ENCODE assay signal across 1 cellular context in the genomic region with DNA sequence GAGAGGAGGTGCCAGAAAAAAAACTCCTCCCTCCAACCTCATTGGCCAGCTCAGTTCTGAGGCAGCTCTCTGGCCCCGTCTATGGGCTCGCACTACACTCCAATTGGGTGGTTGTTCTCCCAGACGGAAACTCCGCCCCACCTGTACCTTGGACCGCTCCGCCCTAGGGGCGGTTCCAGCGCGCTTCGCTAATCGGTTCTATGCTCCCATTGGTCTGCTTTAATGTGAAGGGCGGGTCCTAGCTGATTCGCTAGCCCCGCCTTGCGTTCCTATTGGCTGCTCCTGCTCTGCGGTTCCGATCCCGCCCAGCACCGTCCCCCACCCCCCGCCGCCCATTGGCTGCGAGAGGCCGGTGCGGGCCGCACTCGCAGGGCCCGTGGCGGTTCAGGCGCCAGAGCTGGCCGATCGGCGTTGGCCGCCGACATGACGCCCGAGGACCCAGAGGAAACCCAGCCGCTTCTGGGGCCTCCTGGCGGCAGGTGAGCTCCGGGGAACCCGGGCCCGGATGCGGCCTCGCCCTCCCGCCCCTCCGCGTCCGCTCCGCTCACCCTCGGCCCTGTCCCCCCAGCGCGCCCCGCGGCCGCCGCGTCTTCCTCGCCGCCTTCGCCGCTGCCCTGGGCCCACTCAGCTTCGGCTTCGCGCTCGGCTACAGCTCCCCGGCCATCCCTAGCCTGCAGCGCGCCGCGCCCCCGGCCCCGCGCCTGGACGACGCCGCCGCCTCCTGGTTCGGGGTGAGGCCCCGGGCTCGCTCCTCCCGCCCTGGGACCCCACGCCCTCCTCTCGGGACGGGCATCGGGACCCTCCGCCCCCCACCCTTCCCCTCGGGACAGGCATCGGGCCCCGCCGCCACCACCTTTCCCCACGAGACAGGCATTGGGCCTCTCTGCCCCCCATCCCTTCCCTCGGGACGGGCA.
TF ChIP-seq lines count a peak whose summit lies in the region.

A gene with protein sequence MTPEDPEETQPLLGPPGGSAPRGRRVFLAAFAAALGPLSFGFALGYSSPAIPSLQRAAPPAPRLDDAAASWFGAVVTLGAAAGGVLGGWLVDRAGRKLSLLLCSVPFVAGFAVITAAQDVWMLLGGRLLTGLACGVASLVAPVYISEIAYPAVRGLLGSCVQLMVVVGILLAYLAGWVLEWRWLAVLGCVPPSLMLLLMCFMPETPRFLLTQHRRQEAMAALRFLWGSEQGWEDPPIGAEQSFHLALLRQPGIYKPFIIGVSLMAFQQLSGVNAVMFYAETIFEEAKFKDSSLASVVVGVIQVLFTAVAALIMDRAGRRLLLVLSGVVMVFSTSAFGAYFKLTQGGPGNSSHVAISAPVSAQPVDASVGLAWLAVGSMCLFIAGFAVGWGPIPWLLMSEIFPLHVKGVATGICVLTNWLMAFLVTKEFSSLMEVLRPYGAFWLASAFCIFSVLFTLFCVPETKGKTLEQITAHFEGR (plus strand): TSS at position 362 of the 914 bp plus-strand sequence. CDS start 62 bp downstream, at position 424.

TF ChIP-seq in K562, 482 proteins besides CTCF, POLR2A, EP300 and RAD21 (continued from another document and continues in another):
- no peak for TF ChIP-seq SAFB2 (IDR thresholded peaks at IDR 0.05; ENCODE audit: borderline replicate concordance, low read depth, low read length, severe bottlenecking)
- no peak for TF ChIP-seq HDAC3 (IDR thresholded peaks at IDR 0.05; ENCODE audit: borderline replicate concordance, partially characterized antibody)
- TF ChIP-seq, protein P1, sequence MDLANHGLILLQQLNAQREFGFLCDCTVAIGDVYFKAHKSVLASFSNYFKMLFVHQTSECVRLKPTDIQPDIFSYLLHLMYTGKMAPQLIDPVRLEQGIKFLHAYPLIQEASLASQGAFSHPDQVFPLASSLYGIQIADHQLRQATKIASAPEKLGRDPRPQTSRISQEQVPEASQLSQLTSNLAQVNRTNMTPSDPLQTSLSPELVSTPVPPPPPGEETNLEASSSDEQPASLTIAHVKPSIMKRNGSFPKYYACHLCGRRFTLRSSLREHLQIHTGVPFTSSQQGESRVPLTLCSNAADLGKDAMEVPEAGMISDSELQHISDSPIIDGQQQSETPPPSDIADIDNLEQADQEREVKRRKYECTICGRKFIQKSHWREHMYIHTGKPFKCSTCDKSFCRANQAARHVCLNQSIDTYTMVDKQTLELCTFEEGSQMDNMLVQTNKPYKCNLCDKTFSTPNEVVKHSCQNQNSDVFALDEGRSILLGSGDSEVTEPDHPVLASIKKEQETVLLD (IDR thresholded peaks at IDR 0.05): no peak
- TF ChIP-seq BMI1 (IDR thresholded peaks at IDR 0.05; ENCODE audit: low read length): no peak
- TF ChIP-seq EP400 (IDR thresholded peaks at IDR 0.05): no peak
- TF ChIP-seq, protein P2, sequence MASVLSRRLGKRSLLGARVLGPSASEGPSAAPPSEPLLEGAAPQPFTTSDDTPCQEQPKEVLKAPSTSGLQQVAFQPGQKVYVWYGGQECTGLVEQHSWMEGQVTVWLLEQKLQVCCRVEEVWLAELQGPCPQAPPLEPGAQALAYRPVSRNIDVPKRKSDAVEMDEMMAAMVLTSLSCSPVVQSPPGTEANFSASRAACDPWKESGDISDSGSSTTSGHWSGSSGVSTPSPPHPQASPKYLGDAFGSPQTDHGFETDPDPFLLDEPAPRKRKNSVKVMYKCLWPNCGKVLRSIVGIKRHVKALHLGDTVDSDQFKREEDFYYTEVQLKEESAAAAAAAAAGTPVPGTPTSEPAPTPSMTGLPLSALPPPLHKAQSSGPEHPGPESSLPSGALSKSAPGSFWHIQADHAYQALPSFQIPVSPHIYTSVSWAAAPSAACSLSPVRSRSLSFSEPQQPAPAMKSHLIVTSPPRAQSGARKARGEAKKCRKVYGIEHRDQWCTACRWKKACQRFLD (CRISPR knock-in tag; IDR thresholded peaks at IDR 0.05): no peak
- 0 out of 2 replicates have a peak, but pooled peaks have one; percentile 69 for TF ChIP-seq HDGF (IDR thresholded peaks at IDR 0.05)
- TF ChIP-seq MCM2 (IDR thresholded peaks at IDR 0.05; ENCODE audit: low read depth): no peak
- peak; percentile 65; the same call in 1 of the 2 replicates for TF ChIP-seq NR3C1 (CRISPR knock-in tag; IDR thresholded peaks at IDR 0.05)
- TF ChIP-seq RBBP5 (IDR thresholded peaks at IDR 0.05; ENCODE audit: borderline replicate concordance, insufficient read depth, low read length, poor library complexity, severe bottlenecking): peak; percentile 35
- peak; percentile 97 for TF ChIP-seq NFYB (IDR thresholded peaks at IDR 0.05; ENCODE audit: extremely low read depth, insufficient read length)
- no peak for TF ChIP-seq EHMT2 (IDR thresholded peaks at IDR 0.05)
- no peak for TF ChIP-seq MCM5 (IDR thresholded peaks at IDR 0.05; ENCODE audit: low read depth)
- TF ChIP-seq ATF7 (IDR thresholded peaks at IDR 0.05): peak; percentile 53
- no peak for TF ChIP-seq FOSL1 (tag; conservative IDR thresholded peaks at IDR 0.05)
- TF ChIP-seq ZNF586 (CRISPR knock-in tag; conservative IDR thresholded peaks at IDR 0.05): no peak
- TF ChIP-seq, protein P3, sequence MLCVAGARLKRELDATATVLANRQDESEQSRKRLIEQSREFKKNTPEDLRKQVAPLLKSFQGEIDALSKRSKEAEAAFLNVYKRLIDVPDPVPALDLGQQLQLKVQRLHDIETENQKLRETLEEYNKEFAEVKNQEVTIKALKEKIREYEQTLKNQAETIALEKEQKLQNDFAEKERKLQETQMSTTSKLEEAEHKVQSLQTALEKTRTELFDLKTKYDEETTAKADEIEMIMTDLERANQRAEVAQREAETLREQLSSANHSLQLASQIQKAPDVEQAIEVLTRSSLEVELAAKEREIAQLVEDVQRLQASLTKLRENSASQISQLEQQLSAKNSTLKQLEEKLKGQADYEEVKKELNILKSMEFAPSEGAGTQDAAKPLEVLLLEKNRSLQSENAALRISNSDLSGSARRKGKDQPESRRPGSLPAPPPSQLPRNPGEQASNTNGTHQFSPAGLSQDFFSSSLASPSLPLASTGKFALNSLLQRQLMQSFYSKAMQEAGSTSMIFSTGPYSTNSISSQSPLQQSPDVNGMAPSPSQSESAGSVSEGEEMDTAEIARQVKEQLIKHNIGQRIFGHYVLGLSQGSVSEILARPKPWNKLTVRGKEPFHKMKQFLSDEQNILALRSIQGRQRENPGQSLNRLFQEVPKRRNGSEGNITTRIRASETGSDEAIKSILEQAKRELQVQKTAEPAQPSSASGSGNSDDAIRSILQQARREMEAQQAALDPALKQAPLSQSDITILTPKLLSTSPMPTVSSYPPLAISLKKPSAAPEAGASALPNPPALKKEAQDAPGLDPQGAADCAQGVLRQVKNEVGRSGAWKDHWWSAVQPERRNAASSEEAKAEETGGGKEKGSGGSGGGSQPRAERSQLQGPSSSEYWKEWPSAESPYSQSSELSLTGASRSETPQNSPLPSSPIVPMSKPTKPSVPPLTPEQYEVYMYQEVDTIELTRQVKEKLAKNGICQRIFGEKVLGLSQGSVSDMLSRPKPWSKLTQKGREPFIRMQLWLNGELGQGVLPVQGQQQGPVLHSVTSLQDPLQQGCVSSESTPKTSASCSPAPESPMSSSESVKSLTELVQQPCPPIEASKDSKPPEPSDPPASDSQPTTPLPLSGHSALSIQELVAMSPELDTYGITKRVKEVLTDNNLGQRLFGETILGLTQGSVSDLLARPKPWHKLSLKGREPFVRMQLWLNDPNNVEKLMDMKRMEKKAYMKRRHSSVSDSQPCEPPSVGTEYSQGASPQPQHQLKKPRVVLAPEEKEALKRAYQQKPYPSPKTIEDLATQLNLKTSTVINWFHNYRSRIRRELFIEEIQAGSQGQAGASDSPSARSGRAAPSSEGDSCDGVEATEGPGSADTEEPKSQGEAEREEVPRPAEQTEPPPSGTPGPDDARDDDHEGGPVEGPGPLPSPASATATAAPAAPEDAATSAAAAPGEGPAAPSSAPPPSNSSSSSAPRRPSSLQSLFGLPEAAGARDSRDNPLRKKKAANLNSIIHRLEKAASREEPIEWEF (CRISPR knock-in tag; IDR thresholded peaks at IDR 0.05): no peak
- no peak for TF ChIP-seq SREBF2 (CRISPR knock-in tag; IDR thresholded peaks at IDR 0.05)
- no peak for TF ChIP-seq JUND (IDR thresholded peaks at IDR 0.05; ENCODE audit: borderline replicate concordance, low read depth, low read length)
- no peak for TF ChIP-seq JUND (tag; IDR thresholded peaks at IDR 0.05; ENCODE audit: borderline replicate concordance, low read depth, low read length)
- TF ChIP-seq POLR2AphosphoS2 (IDR thresholded peaks at IDR 0.05; ENCODE audit: low read length): no peak
- no peak for TF ChIP-seq FOXA1 (IDR thresholded peaks at IDR 0.05; ENCODE audit: borderline replicate concordance)
- TF ChIP-seq GTF2F1 (IDR thresholded peaks at IDR 0.05; ENCODE audit: low read depth, low read length): no peak
- TF ChIP-seq ZNF124 (CRISPR knock-in tag; IDR thresholded peaks at IDR 0.05): no peak
- TF ChIP-seq CEBPG (CRISPR knock-in tag; IDR thresholded peaks at IDR 0.05): peak; percentile 27; the same call in 1 of the 2 replicates
- TF ChIP-seq CEBPG (tag; conservative IDR thresholded peaks at IDR 0.05 in 1 of 2, IDR thresholded peaks at IDR 0.05 in 1 of 2): no peak
- TF ChIP-seq, protein P4, sequence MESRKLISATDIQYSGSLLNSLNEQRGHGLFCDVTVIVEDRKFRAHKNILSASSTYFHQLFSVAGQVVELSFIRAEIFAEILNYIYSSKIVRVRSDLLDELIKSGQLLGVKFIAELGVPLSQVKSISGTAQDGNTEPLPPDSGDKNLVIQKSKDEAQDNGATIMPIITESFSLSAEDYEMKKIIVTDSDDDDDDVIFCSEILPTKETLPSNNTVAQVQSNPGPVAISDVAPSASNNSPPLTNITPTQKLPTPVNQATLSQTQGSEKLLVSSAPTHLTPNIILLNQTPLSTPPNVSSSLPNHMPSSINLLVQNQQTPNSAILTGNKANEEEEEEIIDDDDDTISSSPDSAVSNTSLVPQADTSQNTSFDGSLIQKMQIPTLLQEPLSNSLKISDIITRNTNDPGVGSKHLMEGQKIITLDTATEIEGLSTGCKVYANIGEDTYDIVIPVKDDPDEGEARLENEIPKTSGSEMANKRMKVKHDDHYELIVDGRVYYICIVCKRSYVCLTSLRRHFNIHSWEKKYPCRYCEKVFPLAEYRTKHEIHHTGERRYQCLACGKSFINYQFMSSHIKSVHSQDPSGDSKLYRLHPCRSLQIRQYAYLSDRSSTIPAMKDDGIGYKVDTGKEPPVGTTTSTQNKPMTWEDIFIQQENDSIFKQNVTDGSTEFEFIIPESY (CRISPR knock-in tag; IDR thresholded peaks at IDR 0.05): 0 out of 2 replicates have a peak, but pooled peaks have one; percentile 14
- TF ChIP-seq TCF7 (IDR thresholded peaks at IDR 0.05; ENCODE audit: borderline replicate concordance): no peak
- TF ChIP-seq ZNF766 (CRISPR knock-in tag; conservative IDR thresholded peaks at IDR 0.05): no peak
- no peak for TF ChIP-seq ZNF695 (CRISPR knock-in tag; IDR thresholded peaks at IDR 0.05)
- no peak for TF ChIP-seq ZNF140 (CRISPR knock-in tag; IDR thresholded peaks at IDR 0.05)
- TF ChIP-seq ILK (tag; IDR thresholded peaks at IDR 0.05; ENCODE audit: borderline replicate concordance, low read depth): no peak
- no peak for TF ChIP-seq POLR3A (IDR thresholded peaks at IDR 0.05; ENCODE audit: borderline replicate concordance, extremely low read depth, insufficient read depth, insufficient read length)
- no peak for TF ChIP-seq CEBPB (tag; IDR thresholded peaks at IDR 0.05)
- TF ChIP-seq NCOA4 (IDR thresholded peaks at IDR 0.05; ENCODE audit: partially characterized antibody): no peak
- TF ChIP-seq, protein P5, sequence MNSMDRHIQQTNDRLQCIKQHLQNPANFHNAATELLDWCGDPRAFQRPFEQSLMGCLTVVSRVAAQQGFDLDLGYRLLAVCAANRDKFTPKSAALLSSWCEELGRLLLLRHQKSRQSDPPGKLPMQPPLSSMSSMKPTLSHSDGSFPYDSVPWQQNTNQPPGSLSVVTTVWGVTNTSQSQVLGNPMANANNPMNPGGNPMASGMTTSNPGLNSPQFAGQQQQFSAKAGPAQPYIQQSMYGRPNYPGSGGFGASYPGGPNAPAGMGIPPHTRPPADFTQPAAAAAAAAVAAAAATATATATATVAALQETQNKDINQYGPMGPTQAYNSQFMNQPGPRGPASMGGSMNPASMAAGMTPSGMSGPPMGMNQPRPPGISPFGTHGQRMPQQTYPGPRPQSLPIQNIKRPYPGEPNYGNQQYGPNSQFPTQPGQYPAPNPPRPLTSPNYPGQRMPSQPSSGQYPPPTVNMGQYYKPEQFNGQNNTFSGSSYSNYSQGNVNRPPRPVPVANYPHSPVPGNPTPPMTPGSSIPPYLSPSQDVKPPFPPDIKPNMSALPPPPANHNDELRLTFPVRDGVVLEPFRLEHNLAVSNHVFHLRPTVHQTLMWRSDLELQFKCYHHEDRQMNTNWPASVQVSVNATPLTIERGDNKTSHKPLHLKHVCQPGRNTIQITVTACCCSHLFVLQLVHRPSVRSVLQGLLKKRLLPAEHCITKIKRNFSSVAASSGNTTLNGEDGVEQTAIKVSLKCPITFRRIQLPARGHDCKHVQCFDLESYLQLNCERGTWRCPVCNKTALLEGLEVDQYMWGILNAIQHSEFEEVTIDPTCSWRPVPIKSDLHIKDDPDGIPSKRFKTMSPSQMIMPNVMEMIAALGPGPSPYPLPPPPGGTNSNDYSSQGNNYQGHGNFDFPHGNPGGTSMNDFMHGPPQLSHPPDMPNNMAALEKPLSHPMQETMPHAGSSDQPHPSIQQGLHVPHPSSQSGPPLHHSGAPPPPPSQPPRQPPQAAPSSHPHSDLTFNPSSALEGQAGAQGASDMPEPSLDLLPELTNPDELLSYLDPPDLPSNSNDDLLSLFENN (IDR thresholded peaks at IDR 0.05; ENCODE audit: low read depth in 2 of 2, low read length in 2 of 2): no peak
- TF ChIP-seq MAFF (IDR thresholded peaks at IDR 0.05; ENCODE audit: low read length): no peak
- TF ChIP-seq ZNF830 (CRISPR knock-in tag; IDR thresholded peaks at IDR 0.05): no peak
- TF ChIP-seq ELF4 (CRISPR knock-in tag; IDR thresholded peaks at IDR 0.05): no peak
- TF ChIP-seq MECOM (CRISPR knock-in tag; IDR thresholded peaks at IDR 0.05): no peak
- TF ChIP-seq RBM25 (IDR thresholded peaks at IDR 0.05; ENCODE audit: low read depth, low read length, severe bottlenecking): peak; percentile 49
- no peak for TF ChIP-seq NR1H2 (CRISPR knock-in tag; IDR thresholded peaks at IDR 0.05)
- no peak for TF ChIP-seq ZFPM2 (CRISPR knock-in tag; IDR thresholded peaks at IDR 0.05)
- TF ChIP-seq XRCC3 (IDR thresholded peaks at IDR 0.05): no peak
- TF ChIP-seq GTF2E2 (tag; IDR thresholded peaks at IDR 0.05): no peak
- no peak for TF ChIP-seq ARID1B (IDR thresholded peaks at IDR 0.05)
- no peak for TF ChIP-seq CREBBP (IDR thresholded peaks at IDR 0.05; ENCODE audit: low read depth, low read length)
